ENCODE assay signal across 12 cellular contexts in the genomic region with DNA sequence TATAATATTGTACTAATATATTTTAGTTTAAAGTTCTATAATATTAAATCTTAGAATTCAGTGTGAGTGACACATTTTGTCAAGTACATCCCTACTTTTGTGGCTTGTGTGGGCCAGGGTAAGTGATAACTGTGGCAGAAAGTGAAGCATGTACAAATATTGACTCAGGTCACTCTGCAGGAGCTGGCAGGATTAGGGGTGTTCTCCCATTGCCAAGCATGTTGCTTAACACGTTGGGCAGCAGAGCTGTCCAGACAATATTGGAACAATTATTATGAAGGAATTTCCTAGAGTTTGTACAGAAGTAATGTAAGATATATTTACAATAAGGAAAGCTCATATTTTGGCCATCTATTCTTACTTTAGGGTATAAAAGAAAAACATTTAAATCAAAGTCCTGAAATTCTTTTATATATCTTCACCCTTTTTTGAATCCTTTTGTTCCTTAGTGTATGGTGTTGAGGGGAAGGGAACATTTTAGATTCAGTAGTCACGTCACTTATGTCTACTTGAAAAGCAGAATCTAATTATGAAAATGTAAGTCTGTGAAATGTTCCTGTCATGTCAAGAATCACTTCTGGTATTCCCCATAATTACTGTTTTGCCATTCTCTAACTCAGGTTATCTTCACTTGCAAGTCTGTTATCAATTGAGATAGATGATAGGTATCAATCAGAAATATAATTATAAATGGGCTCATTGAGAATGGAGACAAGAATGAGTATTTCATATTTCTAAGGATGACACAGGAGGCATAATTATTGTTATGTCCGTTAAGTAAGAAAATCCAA. TPM values are rescaled to one million over a fixed set of nuclear protein-coding genes. Genes with fewer than 3 reads are reported as not detected.
DNase-seq lines count a peak whose midpoint lies in the region; ATAC-seq and TF ChIP-seq lines count a peak whose summit lies in the region.
"Had no signal": no experiment of that assay in that cellular context is flagged by ENCODE, and none has a peak within 500 bp of the region (broad histone marks: within the 10 kb centered on the region; RNA-seq: fewer than 3 reads in every experiment).

No MANE protein-coding gene starts in this region.

- H3K9me3 Mint-ChIP-seq in naive B cell = no peaks in the 10 kb centered on the region
- no peaks in the 10 kb centered on the region for H3K9me3 Mint-ChIP-seq in CD4-positive, alpha-beta T cell
- H3K9me3 Mint-ChIP-seq: natural killer cell treated with Interleukin-12 subunit alpha and Interleukin-12 subunit beta and Interleukin-15 and Interleukin-18, amount 100 ng/mL, for 72 hours had no signal

- H3K79me2 ChIP-seq in DOHH2 (ENCODE audit: control insufficient read depth, low read length) = peaks cover 82% of the 10 kb centered on the region

- no peak for TF ChIP-seq CTCF in DOHH2 (IDR thresholded peaks at IDR 0.05; ENCODE audit: low read depth, low read length, poor library complexity, severe bottlenecking)
- TF ChIP-seq CTCF in esophagus squamous epithelium (IDR thresholded peaks at IDR 0.05) = no peak
- TF ChIP-seq CTCF in CD4-positive, alpha-beta T cell (IDR thresholded peaks at IDR 0.05) = no peak

- in situ Hi-C loops in ACHN (cut with HindIII; ENCODE audit: low pct_ligation_motif_present, low pct_unique_long_range_greater_than_20kb, low sequenced_read_pairs) = no loop called here

- no peak for TF ChIP-seq POLR2A in esophagus squamous epithelium (IDR thresholded peaks at IDR 0.05)

- no peak for ATAC-seq in naive B cell (ENCODE audit: low read depth in 2 of 2)
- ATAC-seq in CD4-positive, alpha-beta T cell (ENCODE audit: poor library complexity) = no peak
- ATAC-seq: HCT116; natural killer cell treated with Interleukin-12 subunit alpha and Interleukin-12 subunit beta and Interleukin-15 and Interleukin-18, amount 100 ng/mL, for 72 hours had no signal

- no peaks in the 10 kb centered on the region for H4K20me1 ChIP-seq in DOHH2 (ENCODE audit: control insufficient read depth, insufficient read depth, low read depth, low read length)

- H3K4me2 ChIP-seq in DOHH2 (ENCODE audit: low read length) = peak overlapping the region; percentile 79

- no peaks in the 10 kb centered on the region for H3K27me3 ChIP-seq in DOHH2 (ENCODE audit: control insufficient read depth, low read length)
- peaks cover 0 to 13% (median 0%) of the 10 kb centered on the region in 4 donors for H3K27me3 ChIP-seq in esophagus squamous epithelium
- no peaks in the 10 kb centered on the region for H3K27me3 ChIP-seq in CD4-positive, alpha-beta T cell (ENCODE audit: control insufficient read depth, insufficient read depth, low read length)

- WGBS in esophagus squamous epithelium, 2 donors = 58 to 67% methylated on average over 3 of the region's 3 CpGs

- peak overlapping the region; percentile 52; the same call in 1 of the 2 replicates for H3K27ac ChIP-seq in DOHH2 (ENCODE audit: low read depth, low read length)
- no peak overlapping the region for H3K27ac ChIP-seq in esophagus squamous epithelium
- H3K27ac ChIP-seq in CD4-positive, alpha-beta T cell (ENCODE audit: low read depth, low read length) = no peak overlapping the region
- H3K27ac ChIP-seq: RWPE1 had no signal

- intact Hi-C loops in esophagus squamous epithelium (cut with DNase I) = no loop called here
- intact Hi-C loops in CD4-positive, alpha-beta T cell (cut with DNase I, micrococcal nuclease) = no loop called here

- H3K9me3 ChIP-seq in DOHH2 (ENCODE audit: control insufficient read depth, insufficient read depth, low read length) = no peaks in the 10 kb centered on the region
- no peaks in the 10 kb centered on the region for H3K9me3 ChIP-seq in esophagus squamous epithelium
- no peaks in the 10 kb centered on the region for H3K9me3 ChIP-seq in CD4-positive, alpha-beta T cell (ENCODE audit: control insufficient read depth, low read length)

- H3K4me1 ChIP-seq in DOHH2 (ENCODE audit: control insufficient read depth, low read length) (peaks cover 78% of the 10 kb centered on the region), esophagus squamous epithelium (peaks cover 0 to 18% (median 5%) of the 10 kb centered on the region in 3 donors)

- H3K4me3 ChIP-seq in DOHH2 (ENCODE audit: low read length) = peak overlapping the region; percentile 78
- H3K4me3 ChIP-seq in esophagus squamous epithelium = no peak overlapping the region

- H3K9me2 ChIP-seq in DOHH2 (replicated peaks; ENCODE audit: control insufficient read depth, low read length) = no peaks in the 10 kb centered on the region

- POLR2A ChIA-PET in CD4-positive, alpha-beta T cell (lab: Charles Lee) = no interaction called here

- H3K36me3 ChIP-seq in DOHH2 (ENCODE audit: control insufficient read depth, low read length) (peaks cover 43% of the 10 kb centered on the region), esophagus squamous epithelium (no peaks in the 10 kb centered on the region)

- H3F3A ChIP-seq in DOHH2 (ENCODE audit: control insufficient read depth, insufficient read depth) = peaks cover 26% of the 10 kb centered on the region

- peaks cover 0 to 4% of the 10 kb centered on the region in 2 donors for H3K36me3 Mint-ChIP-seq in naive B cell
- no peaks in the 10 kb centered on the region for H3K36me3 Mint-ChIP-seq in CD4-positive, alpha-beta T cell (ENCODE audit: low read depth)
- H3K36me3 Mint-ChIP-seq: natural killer cell treated with Interleukin-12 subunit alpha and Interleukin-12 subunit beta and Interleukin-15 and Interleukin-18, amount 100 ng/mL, for 72 hours had no signal

- H3K4me1 Mint-ChIP-seq in naive B cell = peaks cover 68 to 83% (median 81%) of the 10 kb centered on the region in 3 donors
- peaks cover 6% of the 10 kb centered on the region for H3K4me1 Mint-ChIP-seq in CD4-positive, alpha-beta T cell (ENCODE audit: low read depth)

- CTCF ChIA-PET in CD4-positive, alpha-beta T cell (lab: Charles Lee) = no interaction called here

- H3K27ac Mint-ChIP-seq in naive B cell = peak overlapping the region in 5 of 6 donors; percentile 42 to 85 (median 83)
- H3K27ac Mint-ChIP-seq in CD4-positive, alpha-beta T cell = no peak overlapping the region
- H3K27ac Mint-ChIP-seq: natural killer cell treated with Interleukin-12 subunit alpha and Interleukin-12 subunit beta and Interleukin-15 and Interleukin-18, amount 100 ng/mL, for 72 hours had no signal

- peak overlapping the region in 5 of 8 donors; percentile 47 to 95 (median 63) for H3K4me3 Mint-ChIP-seq in naive B cell
- no peak overlapping the region for H3K4me3 Mint-ChIP-seq in CD4-positive, alpha-beta T cell
- H3K4me3 Mint-ChIP-seq: natural killer cell treated with Interleukin-12 subunit alpha and Interleukin-12 subunit beta and Interleukin-15 and Interleukin-18, amount 100 ng/mL, for 72 hours had no signal

- no peaks in the 10 kb centered on the region for H3K27me3 Mint-ChIP-seq in naive B cell
- peaks cover 7% of the 10 kb centered on the region for H3K27me3 Mint-ChIP-seq in CD4-positive, alpha-beta T cell
- H3K27me3 Mint-ChIP-seq: natural killer cell treated with Interleukin-12 subunit alpha and Interleukin-12 subunit beta and Interleukin-15 and Interleukin-18, amount 100 ng/mL, for 72 hours had no signal

- DNase-seq in NCI-H1092 (lab: John Stamatoyannopoulos, UW) = peak; percentile 19
- DNase-seq in astrocyte of the hippocampus (ENCODE audit: low read depth, low spot score) = peak; percentile 55
- no peak for DNase-seq in naive B cell
- no peak for DNase-seq in esophagus squamous epithelium (lab: John Stamatoyannopoulos, UW)
- DNase-seq in ACHN = no peak
- DNase-seq in CD4-positive, alpha-beta T cell = no peak
- DNase-seq in COLO829 (ENCODE audit: low spot score) = no peak
- DNase-seq: amygdala had no signal

RNA-seq across cellular contexts. Expression of a gene that starts 4.1 kb away (rescaled TPM):
- 100 to 1,000 TPM in 4 of 6 donors, 10 to 100 TPM in 2; 86.5 to 123 (median 108) TPM for polyA plus RNA-seq in naive B cell (ENCODE audit: low read depth in 6 of 6)
- 1 to 10 TPM; 1.2 to 8.0 (median 1.6) TPM for total RNA-seq in esophagus squamous epithelium
- total RNA-seq in CD4-positive, alpha-beta T cell = 1 to 10 TPM in 1 of 2 experiments, under 1 TPM in 1; 0.73 to 1.2 TPM

Comparison
In these comparisons a context has a peak if more than half of its experiments do, and no peak if none do; other contexts are left out.
1. DNase-seq: peak in NCI-H1092 (single experiment) and astrocyte of the hippocampus (single experiment); none in naive B cell (single experiment), esophagus squamous epithelium (single experiment), ACHN (single experiment), CD4-positive, alpha-beta T cell (0 of 10) and COLO829 (single experiment).